8 cellular contexts compared by ENCODE assay signal in the genomic region with DNA sequence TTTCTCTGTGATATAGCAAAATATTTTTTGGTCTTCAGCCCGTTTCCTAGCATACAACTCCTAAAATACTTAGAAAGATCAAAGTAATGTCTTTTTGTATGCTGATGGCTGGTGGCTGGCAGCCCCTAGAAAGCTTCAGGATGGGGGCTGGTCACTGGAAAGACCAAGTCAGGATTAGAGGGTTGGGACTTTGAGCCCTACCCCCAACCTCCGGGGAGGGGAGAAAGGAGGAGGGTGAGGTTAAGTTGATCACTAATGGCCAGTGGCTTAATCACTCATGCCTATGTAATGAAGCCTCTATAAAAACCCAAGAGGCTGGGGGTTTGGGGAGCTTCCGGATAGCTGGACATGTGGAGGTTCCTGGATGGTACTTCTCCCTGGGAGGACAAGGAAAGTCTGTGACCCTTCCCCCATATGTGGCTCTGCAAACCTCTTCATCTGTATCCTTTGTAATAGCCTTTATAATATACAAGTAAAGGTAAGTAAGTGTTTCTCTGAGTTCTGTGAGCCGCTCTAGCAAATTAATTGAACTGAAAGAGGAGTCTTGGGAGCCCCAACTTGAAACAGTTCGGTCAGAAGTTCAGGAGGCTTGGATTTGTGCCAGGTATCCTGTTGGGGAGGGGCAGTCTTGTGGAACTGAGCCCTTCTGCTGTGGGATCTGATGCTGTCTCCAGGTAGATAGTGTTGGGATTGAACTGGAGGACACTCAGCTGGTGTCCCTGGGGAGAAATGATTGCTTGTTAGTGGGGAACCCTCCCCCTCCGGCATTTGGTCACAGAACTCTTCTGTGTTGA. TPM values are rescaled to one million over a fixed set of nuclear protein-coding genes. Genes with fewer than 3 reads are reported as not detected.
DNase-seq lines count a peak whose midpoint lies in the region; ATAC-seq and TF ChIP-seq lines count a peak whose summit lies in the region.
"Had no signal": no experiment of that assay in that cellular context is flagged by ENCODE, and none has a peak within 500 bp of the region (broad histone marks: within the 10 kb centered on the region; RNA-seq: fewer than 3 reads in every experiment).

No MANE protein-coding gene starts in this region.

- intact Hi-C loops in lower lobe of right lung (cut with DNase I) (no loop called here), ovary (cut with DNase I) (no loop called here)

- H3K4me2 ChIP-seq in GM23338: peak overlapping the region; percentile 59

- H3K9me2 ChIP-seq in GM23338 (ENCODE audit: insufficient read depth): no peaks in the 10 kb centered on the region

- peak overlapping the region; percentile 89 for H3K27ac Mint-ChIP-seq in GM23338

- H3K9me3 ChIP-seq in lower lobe of right lung (no peaks in the 10 kb centered on the region), ovary (no peaks in the 10 kb centered on the region)

- H3K9me3 Mint-ChIP-seq in GM23338: no peaks in the 10 kb centered on the region; the same call in 2 of the 3 replicates

- ATAC-seq in GM23338 (peak; percentile 23), lower lobe of right lung (no peak), HG02938 (IDR thresholded peaks at IDR 0.05; ENCODE audit: unreplicated experiment) (no peak)

- H3K27me3 ChIP-seq in GM23338 (ENCODE audit: insufficient read depth) (peaks cover 8% of the 10 kb centered on the region; the same call in 1 of the 2 replicates), lower lobe of right lung (ENCODE audit: low read depth) (no peaks in the 10 kb centered on the region), ovary (no peaks in the 10 kb centered on the region)

- DNase-seq in GM23338 (ENCODE audit: low spot score) (peak; percentile 54), NCI-H82 treated with DMSO at 0.1 percent for 48 hours (lab: John Stamatoyannopoulos, UW; ENCODE audit: unreplicated experiment) (peak; percentile 64), lower lobe of right lung (no peak), H4 (ENCODE audit: low spot score) (no peak), ovary (no peak)

- H3K27ac ChIP-seq in GM23338 (ENCODE audit: low read depth) (no peak overlapping the region; the same call in 1 of the 2 replicates), lower lobe of right lung (peak overlapping the region; percentile 49), ovary (no peak overlapping the region)

- WGBS in ovary, 3 donors: 64 to 71% (median 64%) methylated on average over 6 of the region's 6 CpGs

- TF ChIP-seq POLR2A in ovary (IDR thresholded peaks at IDR 0.05): no peak

- peak overlapping the region; percentile 70 for H3K4me3 Mint-ChIP-seq in GM23338

- peaks cover 22% of the 10 kb centered on the region for H3K27me3 Mint-ChIP-seq in GM23338 (ENCODE audit: insufficient read depth, low read depth, poor library complexity)

- peaks cover 28% of the 10 kb centered on the region for H3K4me1 Mint-ChIP-seq in GM23338

- H3F3A ChIP-seq in GM23338 (replicated peaks; ENCODE audit: low read depth): peaks cover 9% of the 10 kb centered on the region

- H3K79me2 ChIP-seq in GM23338 (replicated peaks; ENCODE audit: insufficient read depth): peaks cover 69% of the 10 kb centered on the region

- H2AFZ ChIP-seq in GM23338: no peak overlapping the region

- TF ChIP-seq CTCF in GM23338 (conservative IDR thresholded peaks at IDR 0.05; ENCODE audit: low read depth in 2 of 2): no peak
- TF ChIP-seq CTCF in lower lobe of right lung (IDR thresholded peaks at IDR 0.05): no peak
- TF ChIP-seq CTCF in ovary (IDR thresholded peaks at IDR 0.05): no peak

- H3K36me3 Mint-ChIP-seq in GM23338 (ENCODE audit: low read depth): peaks cover 4% of the 10 kb centered on the region; the same call in 2 of the 3 replicates

- H3K36me3 ChIP-seq in GM23338 (ENCODE audit: insufficient read depth): no peaks in the 10 kb centered on the region
- peaks cover 6% of the 10 kb centered on the region for H3K36me3 ChIP-seq in lower lobe of right lung
- no peaks in the 10 kb centered on the region for H3K36me3 ChIP-seq in ovary

- H3K4me3 ChIP-seq in GM23338: peak overlapping the region; percentile 25; the same call in 1 of the 2 replicates
- no peak overlapping the region for H3K4me3 ChIP-seq in lower lobe of right lung
- no peak overlapping the region for H3K4me3 ChIP-seq in ovary

- peaks cover 13% of the 10 kb centered on the region for H4K20me1 ChIP-seq in GM23338 (replicated peaks; ENCODE audit: insufficient read depth)

- TF ChIP-seq EP300 in ovary (IDR thresholded peaks at IDR 0.05): no peak

- H3K4me1 ChIP-seq in GM23338 (ENCODE audit: insufficient read depth): peaks cover 20% of the 10 kb centered on the region
- H3K4me1 ChIP-seq in lower lobe of right lung: peaks cover 72% of the 10 kb centered on the region
- H3K4me1 ChIP-seq in ovary (ENCODE audit: insufficient read depth): no peaks in the 10 kb centered on the region

TF ChIP-seq in GM23338, 12 proteins besides CTCF, POLR2A, EP300 and RAD21 (continues in another document):
- no peak for TF ChIP-seq JUNB (IDR thresholded peaks at IDR 0.05; ENCODE audit: unreplicated experiment)

RNA-seq across cellular contexts. Expression of gene SLC7A6, which starts 3.5 kb away (rescaled TPM):
- total RNA-seq in GM23338 (2014; rRNA removed; shearing (Covaris generic)): 19.7 and 30.9 TPM in 2 replicates
- 15.0 and 16.6 TPM in 2 replicates for polyA plus RNA-seq in GM23338 (2016; fragmentation: Nextera tagmentation; extraction: Ambion mirVana)
- total RNA-seq in lower lobe of right lung: 47.1 TPM
- total RNA-seq in H4 (2014; rRNA removed; shearing (Covaris generic)): 16.7 and 20.7 TPM in 2 replicates
- total RNA-seq in ovary: 10 to 100 TPM in 3 of 7 donors, 1 to 10 TPM in 4; 5.5 to 14.4 (median 9.0) TPM
- 10 to 100 TPM in 1 of 2 donors, 1 to 10 TPM in 1; 3.1 to 11.5 TPM for polyA plus RNA-seq in ovary

RNA-seq across cellular contexts. Expression of gene PLA2G15, which starts 22.6 kb away (rescaled TPM):
- 14.8 and 14.9 TPM in 2 replicates for total RNA-seq in GM23338 (2014; rRNA removed; shearing (Covaris generic))
- polyA plus RNA-seq in GM23338 (2016; fragmentation: Nextera tagmentation; extraction: Ambion mirVana): 3.1 TPM in 2 replicates
- total RNA-seq in lower lobe of right lung: 45.1 TPM
- total RNA-seq in H4 (2014; rRNA removed; shearing (Covaris generic)): 14.8 and 22.1 TPM in 2 replicates
- 10 to 100 TPM in 3 of 7 donors, 1 to 10 TPM in 4; 7.7 to 18.4 (median 9.7) TPM for total RNA-seq in ovary
- polyA plus RNA-seq in ovary: 10 to 100 TPM in 1 of 2 donors, 1 to 10 TPM in 1; 7.3 to 12.4 TPM

RNA-seq across cellular contexts. Expression of gene ESRP2, which starts 31.9 kb away (rescaled TPM):
- 42.7 and 44.0 TPM in 2 replicates for total RNA-seq in GM23338 (2014; rRNA removed; shearing (Covaris generic))
- polyA plus RNA-seq in GM23338 (2016; fragmentation: Nextera tagmentation; extraction: Ambion mirVana) (16.2 TPM in 2 replicates), ovary (under 1 TPM; 0.17 to 0.44 TPM)
- total RNA-seq in lower lobe of right lung (64.5 TPM), ovary (10 to 100 TPM in 1 of 7 donors, 1 to 10 TPM in 4, under 1 TPM in 2; 0.68 to 13.8 (median 2.1) TPM)
- 0.21 TPM in 1 of 2 replicates, not detected in the other for total RNA-seq in H4 (2014; rRNA removed; shearing (Covaris generic))
- total RNA-seq: M059J; T-helper 2 cell treated with Interferon-gamma antibody and Interleukin-4, amounts not matched to agents 100 ng/mL and 5 ng/mL, for 36 hours had no signal

RNA-seq across cellular contexts. Expression of gene SLC7A6OS, which starts 42.9 kb away (rescaled TPM):
- total RNA-seq in GM23338 (2014; rRNA removed; shearing (Covaris generic)): 16.4 and 16.5 TPM in 2 replicates
- 13.8 and 17.9 TPM in 2 replicates for polyA plus RNA-seq in GM23338 (2016; fragmentation: Nextera tagmentation; extraction: Ambion mirVana)
- total RNA-seq in lower lobe of right lung: 16.8 TPM
- total RNA-seq in H4 (2014; rRNA removed; shearing (Covaris generic)): 7.3 and 8.1 TPM in 2 replicates
- total RNA-seq in ovary: 10 to 100 TPM in 6 of 7 donors, 1 to 10 TPM in 1; 8.9 to 20.7 (median 17.6) TPM
- 10 to 100 TPM in 1 of 2 donors, 1 to 10 TPM in 1; 8.7 to 18.3 TPM for polyA plus RNA-seq in ovary

RNA-seq across cellular contexts. Expression of gene PRMT7, which starts 43.0 kb away (rescaled TPM):
- total RNA-seq in GM23338 (2014; rRNA removed; shearing (Covaris generic)): 61.9 and 65.3 TPM in 2 replicates
- polyA plus RNA-seq in GM23338 (2016; fragmentation: Nextera tagmentation; extraction: Ambion mirVana): 20.2 TPM in 2 replicates
- 36.1 TPM for total RNA-seq in lower lobe of right lung
- total RNA-seq in H4 (2014; rRNA removed; shearing (Covaris generic)): 37.5 and 50.1 TPM in 2 replicates
- total RNA-seq in ovary: 10 to 100 TPM; 27.8 to 43.4 (median 37.8) TPM
- polyA plus RNA-seq in ovary: 10 to 100 TPM; 35.8 to 42.2 TPM

Comparison
In these comparisons a context has a peak if more than half of its experiments do, and no peak if none do; other contexts are left out.
1. DNase-seq: peak in GM23338 (single experiment) and NCI-H82 treated with DMSO at 0.1 percent for 48 hours (single experiment); none in lower lobe of right lung (single experiment), H4 (single experiment) and ovary (0 of 5).